Comparison of ENCODE assay signal across 22 cellular contexts in genomic region chr10:74153676-74154075, GRCh38. TPM values are rescaled to one million over a fixed set of nuclear protein-coding genes. Genes with fewer than 3 reads are reported as not detected.
DNase-seq lines count a peak whose midpoint lies in the region; ATAC-seq, FAIRE-seq and TF ChIP-seq lines count a peak whose summit lies in the region.
"Had no signal": no experiment of that assay in that cellular context is flagged by ENCODE, and none has a peak within 500 bp of the region (broad histone marks: within the 10 kb centered on the region; RNA-seq: fewer than 3 reads in every experiment).

No MANE protein-coding gene starts in this region.

- FAIRE-seq in GM12878 (lab: Jason Lieb, UNC), result no peak
- FAIRE-seq: endothelial cell of umbilical vein, kidney, small intestine had no signal

- CTCF ChIA-PET in GM12878 (lab: Yijun Ruan, JAX), result interaction anchor here (0.6 to 6.4 kb wide), 8 partner anchors 14 to 866 kb away, joined by 3 to 51 read pairs (median 3); no protein-coding TSS in a partner anchor

- H3K9me3 ChIP-seq in HUES64 (ENCODE audit: insufficient read depth, low read depth, low read length), result no peaks in the 10 kb centered on the region
- H3K9me3 ChIP-seq in GM12878 (replicated peaks; ENCODE audit: control insufficient read depth, insufficient read depth, low read length), result no peaks in the 10 kb centered on the region
- H3K9me3 ChIP-seq in osteoblast (ENCODE audit: low read depth, low read length), result no peaks in the 10 kb centered on the region
- H3K9me3 ChIP-seq: SJSA1 had no signal

- intact Hi-C loops in GM12878 (cut with micrococcal nuclease; ENCODE audit: unreplicated experiment), result loop anchor here (10.0 kb wide), 1 partner anchor 671 kb away; the partner anchor contains the start of gene KAT6B

- RAD21 ChIA-PET in GM12878 (lab: Charles Lee; ENCODE audit: unreplicated experiment), result interaction anchor here (1.3 to 6.4 kb wide), 5 partner anchors 9 to 58 kb away, joined by 3 to 58 read pairs (median 4); no protein-coding TSS in a partner anchor

- no TSS peak for BruUV-seq in GM12878 (replicated peaks; lab: Mats Ljungman, UMichigan)

- SMC1A ChIA-PET in GM12878 (lab: Charles Lee; ENCODE audit: uncharacterized antibody, unreplicated experiment), result interaction anchor here (0.9 to 6.6 kb wide), 8 partner anchors 14 to 81 kb away, joined by 3 to 78 read pairs (median 4); no protein-coding TSS in a partner anchor

- no peak for DNase-seq in GM12878 (ENCODE audit: low read depth, low spot score)
- DNase-seq in osteoblast (ENCODE audit: insufficient read length, low spot score, missing footprints), result peak; percentile 59
- no peak for DNase-seq in T1000 (lab: John Stamatoyannopoulos, UW)
- no peak for DNase-seq in NCI-H748 treated with DMSO at 0.1 percent for 48 hours (lab: John Stamatoyannopoulos, UW)
- DNase-seq in AG08396 (ENCODE audit: low spot score), result no peak
- DNase-seq: activated CD4-positive, alpha-beta memory T cell treated with anti-CD3 and anti-CD28 coated beads for 36 hours; activated naive CD4-positive, alpha-beta T cell treated with anti-CD3 and anti-CD28 coated beads, Interleukin-2, amount 10 ng/mL, durations not matched to agents 7 days and 5 days; activated T-cell treated with anti-CD3 and anti-CD28 coated beads, Interleukin-2, amount 50 U/mL, for 1 hour; cortex of kidney; hypothalamus; KG1; kidney; NCI-H1048; NCI-H526; small intestine; stimulated activated CD4-positive, alpha-beta T cell treated with anti-CD3 and anti-CD28 coated beads, Interleukin-4, amount 100 ng/mL, for 24 hours; WERI-Rb-1 had no signal

- H3K9ac ChIP-seq in HUES64 (ENCODE audit: low read depth, low read length), result no peak overlapping the region
- peak overlapping the region; percentile 48 for H3K9ac ChIP-seq in GM12878 (ENCODE audit: control insufficient read depth, insufficient read depth, low read length)

- ATAC-seq in GM12878, result no peak
- ATAC-seq in GM18858 (IDR thresholded peaks at IDR 0.05; ENCODE audit: unreplicated experiment), result no peak

- no peak for TF ChIP-seq CTCF in GM12878 (IDR thresholded peaks at IDR 0.05 in 2 of 3, conservative IDR thresholded peaks at IDR 0.05 in 1 of 3; ENCODE audit: control insufficient read depth in 2 of 3, extremely low read depth in 1 of 3, insufficient read depth in 1 of 3, low read depth in 3 of 3, low read length in 3 of 3)
- no peak for TF ChIP-seq CTCF in osteoblast (IDR thresholded peaks at IDR 0.05; ENCODE audit: extremely low read depth, low read depth, low read length)

- H4K20me1 ChIP-seq in GM12878 (ENCODE audit: control insufficient read depth, insufficient read depth) (no peaks in the 10 kb centered on the region), osteoblast (ENCODE audit: insufficient read depth, low read length) (peaks cover 5% of the 10 kb centered on the region)

- H3K4me2 ChIP-seq in GM12878 (ENCODE audit: control insufficient read depth, insufficient read depth) (peak overlapping the region; percentile 84), osteoblast (ENCODE audit: insufficient read depth, low read length) (no peak overlapping the region)

- TF ChIP-seq POLR2A in GM12878 (IDR thresholded peaks at IDR 0.05; ENCODE audit: low read depth, low read length), result no peak

- H3K27ac ChIP-seq in ACC112 (ENCODE audit: low read depth, low read length), result peak overlapping the region; percentile 31; the same call in 1 of the 2 replicates
- H3K27ac ChIP-seq in HUES64 (ENCODE audit: low read depth, low read length), result no peak overlapping the region
- no peak overlapping the region for H3K27ac ChIP-seq in GM12878 (ENCODE audit: control insufficient read depth, insufficient read depth)
- no peak overlapping the region for H3K27ac ChIP-seq in osteoblast (ENCODE audit: low read depth, low read length)
- H3K27ac ChIP-seq: SJSA1, WERI-Rb-1 had no signal

- in situ Hi-C loops in GM12878 (cut with MboI), result no loop called here

- H2AFZ ChIP-seq in ACC112 (ENCODE audit: low read length, unreplicated experiment) (peak overlapping the region; percentile 33), GM12878 (ENCODE audit: control insufficient read depth, low read depth, low read length) (no peak overlapping the region), osteoblast (ENCODE audit: low read length) (no peak overlapping the region)

- H3K4me3 ChIP-seq in ACC112 (ENCODE audit: low read depth, low read length) (peak overlapping the region; percentile 38), HUES64 (ENCODE audit: low read length) (0 out of 2 replicates have a peak overlapping the region, but pooled peaks have one; percentile 85), GM12878 (peak overlapping the region; percentile 68; the same call in 1 of the 2 replicates), osteoblast (ENCODE audit: insufficient read depth, low read length) (no peak overlapping the region)
- H3K4me3 ChIP-seq: SJSA1 had no signal

- H3K27me3 ChIP-seq in ACC112 (ENCODE audit: insufficient read depth, low read length) (no peaks in the 10 kb centered on the region), HUES64 (ENCODE audit: insufficient read depth, low read length) (no peaks in the 10 kb centered on the region), GM12878 (replicated peaks in 1 of 2; ENCODE audit: control insufficient read depth in 2 of 2, insufficient read depth in 2 of 2, low read length in 1 of 2) (no peaks in the 10 kb centered on the region), osteoblast (ENCODE audit: insufficient read depth, low read length) (no peaks in the 10 kb centered on the region)
- H3K27me3 ChIP-seq: SJSA1 had no signal

- no peak for TF ChIP-seq RAD21 in GM12878 (IDR thresholded peaks at IDR 0.05; ENCODE audit: insufficient read depth, low read depth, low read length)

- H3K36me3 ChIP-seq in ACC112 (ENCODE audit: insufficient read depth, low read length) (no peaks in the 10 kb centered on the region), HUES64 (ENCODE audit: insufficient read depth, low read length) (no peaks in the 10 kb centered on the region), GM12878 (ENCODE audit: control insufficient read depth in 2 of 2, insufficient read depth in 2 of 2, low read length in 1 of 2) (no peaks in the 10 kb centered on the region), osteoblast (ENCODE audit: insufficient read depth, low read length) (no peaks in the 10 kb centered on the region)
- H3K36me3 ChIP-seq: SJSA1 had no signal

- no peak for TF ChIP-seq EP300 in GM12878 (IDR thresholded peaks at IDR 0.05; ENCODE audit: borderline replicate concordance in 1 of 2, control insufficient read depth in 1 of 2, low read depth in 2 of 2, low read length in 2 of 2)

- H3K4me1 ChIP-seq in ACC112 (ENCODE audit: control insufficient read depth, insufficient read depth, low read length, unreplicated experiment), result peaks cover 14% of the 10 kb centered on the region
- peaks cover 19% of the 10 kb centered on the region for H3K4me1 ChIP-seq in HUES64 (ENCODE audit: insufficient read depth, low read length)
- H3K4me1 ChIP-seq in GM12878 (ENCODE audit: control insufficient read depth, insufficient read depth, low read length), result peaks cover 19% of the 10 kb centered on the region
- peaks cover 14% of the 10 kb centered on the region for H3K4me1 ChIP-seq in osteoblast (ENCODE audit: insufficient read depth, low read length)

- H3K79me2 ChIP-seq in ACC112 (ENCODE audit: control insufficient read depth, insufficient read depth, low read length, unreplicated experiment), result peaks cover 33% of the 10 kb centered on the region
- peaks cover 89% of the 10 kb centered on the region for H3K79me2 ChIP-seq in GM12878 (ENCODE audit: control insufficient read depth, insufficient read depth, low read length)
- H3K79me2 ChIP-seq in osteoblast (ENCODE audit: insufficient read depth, low read length), result peaks cover 28% of the 10 kb centered on the region

- POLR2A ChIA-PET in GM12878 (lab: Charles Lee), result interaction anchor here (0.8 to 2.2 kb wide), 3 partner anchors 9 to 15 kb away, joined by 4 to 11 read pairs (median 8); no protein-coding TSS in a partner anchor

- 88% methylated on average over 3 of the region's 4 CpGs for WGBS in HUES64
- WGBS in GM12878 (ENCODE audit: insufficient coverage, insufficient replicate concordance, low lambda C conversion rate, missing lambda C conversion rate), result 88% methylated on average over 4 of the region's 4 CpGs

RNA-seq across cellular contexts. Expression of gene ADK, which starts 2.7 kb away (rescaled TPM):
- 30.0 TPM for polyA plus RNA-seq in HUES64 (2013, experiment 1 of 2)
- polyA plus RNA-seq in HUES64 (2013, experiment 2 of 2), result 33.9 TPM
- 99.1 and 113 TPM in 2 replicates for total RNA-seq in GM12878 (2013; cell fraction: nucleolus; rRNA removed)
- total RNA-seq in GM12878 (2014; rRNA removed) (65.5 and 79.2 TPM in 2 replicates), GM12878 (2014; rRNA removed; fragmentation: Illumina TruSeq; extraction: Trizol) (77.2 and 77.5 TPM in 2 replicates), GM12878 (2021) (71.9 and 73.6 TPM in 2 replicates), osteoblast (34.0 and 46.3 TPM in 2 replicates)
- polyA plus RNA-seq in GM12878 (2011; ENCODE audit: low read depth), result 28.6 TPM
- polyA plus RNA-seq in GM12878 (2011; rRNA removed) (42.0 and 60.5 TPM in 2 replicates), GM12878 (2014; fragmentation: Illumina TruSeq; extraction: Trizol) (85.8 and 106 TPM in 2 replicates), GM12878 (2014; fragmentation: Nextera tagmentation; extraction: Ambion mirVana) (100 to 1,000 TPM; 107 to 117 TPM), GM12878 (2014; rRNA removed) (50.3 and 67.4 TPM in 2 replicates), GM12878 (2016; fragmentation: Nextera tagmentation; extraction: Ambion mirVana) (100 to 1,000 TPM; 148 to 151 TPM)
- polyA plus RNA-seq in GM12878 (2011; cell fraction: cytosol; rRNA removed), result 18.0 and 19.4 TPM in 2 replicates
- polyA plus RNA-seq in GM12878 (2011; cell fraction: nucleus; rRNA removed), result 16.0 and 16.3 TPM in 2 replicates
- 31.2 and 42.7 TPM in 2 replicates for polyA plus RNA-seq in GM12878 (2012)
- polyA minus RNA-seq in GM12878 (2011; rRNA and poly(A)+ RNA removed), result 16.9 and 23.5 TPM in 2 replicates
- 6.1 and 8.9 TPM in 2 replicates for polyA minus RNA-seq in GM12878 (2011; cell fraction: cytosol; rRNA and poly(A)+ RNA removed)
- 25.1 and 39.7 TPM in 2 replicates for polyA minus RNA-seq in GM12878 (2011; cell fraction: nucleus; rRNA and poly(A)+ RNA removed)

RNA-seq across cellular contexts. Expression of gene AP3M1, which starts 3.0 kb away (rescaled TPM):
- 43.0 TPM for polyA plus RNA-seq in HUES64 (2013, experiment 1 of 2)
- polyA plus RNA-seq in HUES64 (2013, experiment 2 of 2), result 46.9 TPM
- total RNA-seq in GM12878 (2013; cell fraction: nucleolus; rRNA removed), result 54.6 and 57.6 TPM in 2 replicates
- total RNA-seq in GM12878 (2014; rRNA removed) (46.8 and 52.3 TPM in 2 replicates), GM12878 (2014; rRNA removed; fragmentation: Illumina TruSeq; extraction: Trizol) (44.6 TPM in 2 replicates), GM12878 (2021) (46.7 and 48.6 TPM in 2 replicates), osteoblast (35.8 and 37.7 TPM in 2 replicates)
- 23.9 TPM for polyA plus RNA-seq in GM12878 (2011; ENCODE audit: low read depth)
- polyA plus RNA-seq in GM12878 (2011; rRNA removed) (83.4 and 108 TPM in 2 replicates), GM12878 (2014; fragmentation: Illumina TruSeq; extraction: Trizol) (70.9 and 96.8 TPM in 2 replicates), GM12878 (2014; fragmentation: Nextera tagmentation; extraction: Ambion mirVana) (10 to 100 TPM; 22.1 to 29.6 TPM), GM12878 (2014; rRNA removed) (46.6 and 47.4 TPM in 2 replicates), GM12878 (2016; fragmentation: Nextera tagmentation; extraction: Ambion mirVana) (10 to 100 TPM; 72.4 to 72.9 TPM)
- 35.1 and 42.3 TPM in 2 replicates for polyA plus RNA-seq in GM12878 (2011; cell fraction: cytosol; rRNA removed)
- 32.4 and 36.4 TPM in 2 replicates for polyA plus RNA-seq in GM12878 (2011; cell fraction: nucleus; rRNA removed)
- polyA plus RNA-seq in GM12878 (2012), result 25.1 and 33.0 TPM in 2 replicates
- polyA minus RNA-seq in GM12878 (2011; rRNA and poly(A)+ RNA removed), result 51.2 and 72.1 TPM in 2 replicates
- polyA minus RNA-seq in GM12878 (2011; cell fraction: cytosol; rRNA and poly(A)+ RNA removed), result 16.6 and 25.1 TPM in 2 replicates
- 23.9 and 32.9 TPM in 2 replicates for polyA minus RNA-seq in GM12878 (2011; cell fraction: nucleus; rRNA and poly(A)+ RNA removed)
